ENCODE assay signal across 22 cellular contexts in genomic region chr4:175971393-175972179, GRCh38.
DNase-seq lines count a peak whose midpoint lies in the region; ATAC-seq and TF ChIP-seq lines count a peak whose summit lies in the region.
"Had no signal": no experiment of that assay in that cellular context is flagged by ENCODE, and none has a peak within 500 bp of the region (broad histone marks: within the 10 kb centered on the region; RNA-seq: fewer than 3 reads in every experiment).

No MANE protein-coding gene starts in this region.

- peak overlapping the region; percentile 77 for H3K4me2 ChIP-seq in PC-3 (ENCODE audit: low read length)
- H3K4me2 ChIP-seq in trophoblast cell (ENCODE audit: low read length) = no peak overlapping the region

- no peak overlapping the region for H3K14ac ChIP-seq in trophoblast cell (ENCODE audit: low read length)

- CTCF ChIA-PET in PC-3 (lab: Charles Lee) = no interaction called here

- TF ChIP-seq CTCF in PC-3 (conservative IDR thresholded peaks at IDR 0.05; ENCODE audit: low read depth, low read length) = no peak

- H3K79me2 ChIP-seq in PC-3 (ENCODE audit: low read length) = no peaks in the 10 kb centered on the region
- no peaks in the 10 kb centered on the region for H3K79me2 ChIP-seq in trophoblast cell (ENCODE audit: control insufficient read depth, insufficient read depth, low read length, poor library complexity)

- no peak overlapping the region for H2BK5ac ChIP-seq in trophoblast cell (ENCODE audit: low read depth, low read length, poor library complexity)

- no peak overlapping the region for H3K4me3 Mint-ChIP-seq in activated T-helper 17 cell treated with anti-CD3 and anti-CD28 coated beads, Interleukin-2, amount 50 U/mL, for 72 hours
- H3K4me3 Mint-ChIP-seq: activated CD4-positive, alpha-beta memory T cell treated with anti-CD3 and anti-CD28 coated beads for 36 hours; activated naive CD8-positive, alpha-beta T cell treated with anti-CD3 and anti-CD28 coated beads, Interleukin-2, amount 10 ng/mL, durations not matched to agents 7 days and 5 days; activated T-cell treated with anti-CD3 and anti-CD28 coated beads, Interleukin-2, amount 50 U/mL, for 4 hours; central memory CD8-positive, alpha-beta T cell had no signal

- H2BK12ac ChIP-seq in trophoblast cell (ENCODE audit: low read length) = no peak overlapping the region

- intact Hi-C loops in PC-3 (cut with micrococcal nuclease) = no loop called here

- ATAC-seq in PC-3 (peak; percentile 62), HG02763 (IDR thresholded peaks at IDR 0.05; ENCODE audit: unreplicated experiment) (no peak), GM21360 (IDR thresholded peaks at IDR 0.05; ENCODE audit: unreplicated experiment) (no peak)
- no peak for ATAC-seq in activated T-helper 17 cell treated with anti-CD3 and anti-CD28 coated beads, Interleukin-2, amount 50 U/mL, for 72 hours (replicated peaks)
- ATAC-seq: activated T-cell treated with anti-CD3 and anti-CD28 coated beads, Interleukin-2, amount 50 U/mL, for 4 hours; gastrocnemius medialis; GM12878; stimulated activated naive B cell treated with anti-CD40 and anti-IgM and Interleukin-4, amounts not matched to agents 10 μg/mL and 1 μg/mL and 100 μg/mL, for 72 hours had no signal

- no peak overlapping the region for H2BK120ac ChIP-seq in trophoblast cell (ENCODE audit: insufficient read depth, low read length, poor library complexity)

- H2AK5ac ChIP-seq in trophoblast cell (ENCODE audit: low read length) = no peak overlapping the region

- H2AFZ ChIP-seq in PC-3 (ENCODE audit: low read length) = peak overlapping the region; percentile 50
- H2AFZ ChIP-seq in trophoblast cell (ENCODE audit: insufficient read depth, low read length, poor library complexity) = no peak overlapping the region

- no peaks in the 10 kb centered on the region for H3K36me3 Mint-ChIP-seq in activated T-helper 17 cell treated with anti-CD3 and anti-CD28 coated beads, Interleukin-2, amount 50 U/mL, for 72 hours (ENCODE audit: low read depth)
- H3K36me3 Mint-ChIP-seq: activated CD4-positive, alpha-beta memory T cell treated with anti-CD3 and anti-CD28 coated beads for 36 hours; activated naive CD8-positive, alpha-beta T cell treated with anti-CD3 and anti-CD28 coated beads, Interleukin-2, amount 10 ng/mL, durations not matched to agents 7 days and 5 days had no signal

- no peak overlapping the region for H4K12ac ChIP-seq in trophoblast cell (ENCODE audit: low read depth, low read length)

- H3F3A ChIP-seq in PC-3 (ENCODE audit: low read length, unreplicated experiment) = no peaks in the 10 kb centered on the region

- H3K36me3 ChIP-seq in PC-3 (ENCODE audit: low read depth, low read length) (no peaks in the 10 kb centered on the region), trophoblast cell (ENCODE audit: control insufficient read depth in 1 of 2, insufficient read depth in 2 of 2, low read length in 2 of 2) (no peaks in the 10 kb centered on the region)
- H3K36me3 ChIP-seq: gastrocnemius medialis, SJSA1, upper lobe of left lung had no signal

- H3K27me3 Mint-ChIP-seq in activated T-helper 17 cell treated with anti-CD3 and anti-CD28 coated beads, Interleukin-2, amount 50 U/mL, for 72 hours = peaks cover 5% of the 10 kb centered on the region
- H3K27me3 Mint-ChIP-seq: activated CD4-positive, alpha-beta memory T cell treated with anti-CD3 and anti-CD28 coated beads for 36 hours; central memory CD8-positive, alpha-beta T cell had no signal

- H3K27me3 ChIP-seq in PC-3 (ENCODE audit: low read length) (peaks cover 8% of the 10 kb centered on the region; the same call in 1 of the 2 replicates), trophoblast cell (ENCODE audit: insufficient read depth, low read length) (no peaks in the 10 kb centered on the region)
- H3K27me3 ChIP-seq: gastrocnemius medialis, SJSA1, upper lobe of left lung had no signal

- no peak overlapping the region for H3K23ac ChIP-seq in trophoblast cell (ENCODE audit: low read length)

- H3K9me3 ChIP-seq in PC-3 (ENCODE audit: low read length) = no peaks in the 10 kb centered on the region
- H3K9me3 ChIP-seq in trophoblast cell (ENCODE audit: insufficient read depth, low read depth, low read length) = no peaks in the 10 kb centered on the region
- H3K9me3 ChIP-seq: gastrocnemius medialis, SJSA1, upper lobe of left lung had no signal

- no peak overlapping the region for H4K91ac ChIP-seq in trophoblast cell (ENCODE audit: low read depth, low read length)

- H3K4me1 Mint-ChIP-seq in activated T-helper 17 cell treated with anti-CD3 and anti-CD28 coated beads, Interleukin-2, amount 50 U/mL, for 72 hours = no peaks in the 10 kb centered on the region
- H3K4me1 Mint-ChIP-seq: activated naive CD8-positive, alpha-beta T cell treated with anti-CD3 and anti-CD28 coated beads, Interleukin-2, amount 10 ng/mL, durations not matched to agents 7 days and 5 days; central memory CD8-positive, alpha-beta T cell; stimulated activated naive B cell treated with anti-CD40 and anti-IgM and Interleukin-4, amounts not matched to agents 10 μg/mL and 1 μg/mL and 100 μg/mL, for 72 hours had no signal

- H4K8ac ChIP-seq in trophoblast cell (ENCODE audit: low read depth, low read length) = no peak overlapping the region

- H4K20me1 ChIP-seq in PC-3 (ENCODE audit: low read length) = no peaks in the 10 kb centered on the region

- H3K27ac ChIP-seq in PC-3 (ENCODE audit: low read length) (no peak overlapping the region), trophoblast cell (ENCODE audit: low read depth, low read length) (no peak overlapping the region)
- H3K27ac ChIP-seq: gastrocnemius medialis, SJSA1, upper lobe of left lung had no signal

- H3K4me1 ChIP-seq in PC-3 (ENCODE audit: insufficient read depth, low read length) (no peaks in the 10 kb centered on the region), trophoblast cell (ENCODE audit: control insufficient read depth in 1 of 2, insufficient read depth in 2 of 2, low read length in 2 of 2) (no peaks in the 10 kb centered on the region)
- H3K4me1 ChIP-seq: gastrocnemius medialis, SJSA1, upper lobe of left lung had no signal

- DNase-seq in COLO829 (ENCODE audit: low spot score) (peak; percentile 15), PC-3 (no peak), foreskin melanocyte (peak; percentile 65), trophoblast cell (peak; percentile 51 to 80), HT-29 (ENCODE audit: low spot score) (no peak)
- DNase-seq: activated CD4-positive, alpha-beta memory T cell treated with anti-CD3 and anti-CD28 coated beads for 36 hours; activated naive CD8-positive, alpha-beta T cell treated with anti-CD3 and anti-CD28 coated beads, Interleukin-2, amount 10 ng/mL, durations not matched to agents 7 days and 5 days; activated T-cell treated with anti-CD3 and anti-CD28 coated beads, Interleukin-2, amount 50 U/mL, for 4 hours; Calu3; gastrocnemius medialis; mesenchymal stem cell; NCI-H1092 treated with DMSO at 0.1 percent for 48 hours; NCI-H226; small intestine; stimulated activated naive B cell treated with anti-CD40 and anti-IgM and Interleukin-4, amounts not matched to agents 10 μg/mL and 1 μg/mL and 100 μg/mL, for 72 hours; upper lobe of left lung had no signal

- peak overlapping the region; percentile 62 for H3K4me3 ChIP-seq in PC-3 (ENCODE audit: low read length)
- H3K4me3 ChIP-seq in trophoblast cell (ENCODE audit: low read depth, low read length) = no peak overlapping the region
- H3K4me3 ChIP-seq: gastrocnemius medialis, GM12878, SJSA1, upper lobe of left lung had no signal

- H3K27ac Mint-ChIP-seq in activated T-helper 17 cell treated with anti-CD3 and anti-CD28 coated beads, Interleukin-2, amount 50 U/mL, for 72 hours = no peak overlapping the region
- H3K27ac Mint-ChIP-seq: activated CD4-positive, alpha-beta memory T cell treated with anti-CD3 and anti-CD28 coated beads for 36 hours; activated naive CD8-positive, alpha-beta T cell treated with anti-CD3 and anti-CD28 coated beads, Interleukin-2, amount 10 ng/mL, durations not matched to agents 7 days and 5 days; stimulated activated naive B cell treated with anti-CD40 and anti-IgM and Interleukin-4, amounts not matched to agents 10 μg/mL and 1 μg/mL and 100 μg/mL, for 72 hours had no signal

- no peak overlapping the region for H3K18ac ChIP-seq in trophoblast cell (ENCODE audit: low read length)

- H3K9ac ChIP-seq in PC-3 (ENCODE audit: low read length) = no peak overlapping the region
- H3K9ac ChIP-seq in trophoblast cell (ENCODE audit: low read length) = no peak overlapping the region

- H3K9me2 ChIP-seq in PC-3 (replicated peaks; ENCODE audit: low read length) = no peaks in the 10 kb centered on the region

- no peak overlapping the region for H3K4ac ChIP-seq in trophoblast cell (ENCODE audit: low read depth, low read length)

- POLR2A ChIA-PET in PC-3 (lab: Charles Lee; ENCODE audit: unreplicated experiment) = no interaction called here

- WGBS in trophoblast cell (ENCODE audit: extremely low coverage, insufficient coverage, insufficient read length) = 100% methylated on average over 1 of the region's 11 CpGs

- no TSS peak for BruUV-seq in PC-3 (replicated peaks; lab: Mats Ljungman, UMichigan)

- no peaks in the 10 kb centered on the region for H3K79me1 ChIP-seq in trophoblast cell (ENCODE audit: low read length)

- no peaks in the 10 kb centered on the region for H3K9me3 Mint-ChIP-seq in activated T-helper 17 cell treated with anti-CD3 and anti-CD28 coated beads, Interleukin-2, amount 50 U/mL, for 72 hours
- H3K9me3 Mint-ChIP-seq: activated naive CD8-positive, alpha-beta T cell treated with anti-CD3 and anti-CD28 coated beads, Interleukin-2, amount 10 ng/mL, durations not matched to agents 7 days and 5 days; central memory CD8-positive, alpha-beta T cell had no signal

Comparison
In these comparisons a context has a peak if more than half of its experiments do, and no peak if none do; other contexts are left out.
1. DNase-seq: peak in COLO829 (single experiment), foreskin melanocyte (single experiment) and trophoblast cell (2 of 2); none in PC-3 (single experiment) and HT-29 (single experiment).